1 cellular context compared by ENCODE assay signal in the genomic region with DNA sequence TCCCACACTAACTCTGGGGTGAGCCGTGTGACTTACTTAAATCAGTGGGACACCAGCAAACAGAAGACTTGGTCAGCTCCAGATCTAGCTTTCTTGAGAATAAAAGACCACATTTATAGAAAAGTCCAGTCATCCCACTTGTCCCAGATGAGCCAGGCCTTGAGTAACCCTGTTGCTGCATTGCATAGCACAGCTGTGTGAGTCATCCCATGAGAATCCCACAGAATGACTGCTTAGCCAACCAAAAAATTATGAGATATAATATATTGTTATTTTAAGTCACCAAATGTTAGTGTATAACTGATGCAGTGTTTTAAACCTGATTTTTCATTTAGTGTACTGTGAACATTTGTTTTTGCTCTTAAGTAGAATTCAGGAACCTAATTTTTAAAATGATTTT.
TF ChIP-seq lines count a peak whose summit lies in the region.

No MANE protein-coding gene starts in this region.

TF ChIP-seq in HepG2, 621 proteins besides CTCF, POLR2A, EP300 and RAD21 (continued from another document):
- TF ChIP-seq, protein P1, sequence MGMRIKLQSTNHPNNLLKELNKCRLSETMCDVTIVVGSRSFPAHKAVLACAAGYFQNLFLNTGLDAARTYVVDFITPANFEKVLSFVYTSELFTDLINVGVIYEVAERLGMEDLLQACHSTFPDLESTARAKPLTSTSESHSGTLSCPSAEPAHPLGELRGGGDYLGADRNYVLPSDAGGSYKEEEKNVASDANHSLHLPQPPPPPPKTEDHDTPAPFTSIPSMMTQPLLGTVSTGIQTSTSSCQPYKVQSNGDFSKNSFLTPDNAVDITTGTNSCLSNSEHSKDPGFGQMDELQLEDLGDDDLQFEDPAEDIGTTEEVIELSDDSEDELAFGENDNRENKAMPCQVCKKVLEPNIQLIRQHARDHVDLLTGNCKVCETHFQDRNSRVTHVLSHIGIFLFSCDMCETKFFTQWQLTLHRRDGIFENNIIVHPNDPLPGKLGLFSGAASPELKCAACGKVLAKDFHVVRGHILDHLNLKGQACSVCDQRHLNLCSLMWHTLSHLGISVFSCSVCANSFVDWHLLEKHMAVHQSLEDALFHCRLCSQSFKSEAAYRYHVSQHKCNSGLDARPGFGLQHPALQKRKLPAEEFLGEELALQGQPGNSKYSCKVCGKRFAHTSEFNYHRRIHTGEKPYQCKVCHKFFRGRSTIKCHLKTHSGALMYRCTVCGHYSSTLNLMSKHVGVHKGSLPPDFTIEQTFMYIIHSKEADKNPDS (CRISPR knock-in tag; IDR thresholded peaks at IDR 0.05): no peak
- no peak for TF ChIP-seq ZNF724P (CRISPR knock-in tag; IDR thresholded peaks at IDR 0.05; ENCODE audit: borderline replicate concordance)
- TF ChIP-seq, protein P2, sequence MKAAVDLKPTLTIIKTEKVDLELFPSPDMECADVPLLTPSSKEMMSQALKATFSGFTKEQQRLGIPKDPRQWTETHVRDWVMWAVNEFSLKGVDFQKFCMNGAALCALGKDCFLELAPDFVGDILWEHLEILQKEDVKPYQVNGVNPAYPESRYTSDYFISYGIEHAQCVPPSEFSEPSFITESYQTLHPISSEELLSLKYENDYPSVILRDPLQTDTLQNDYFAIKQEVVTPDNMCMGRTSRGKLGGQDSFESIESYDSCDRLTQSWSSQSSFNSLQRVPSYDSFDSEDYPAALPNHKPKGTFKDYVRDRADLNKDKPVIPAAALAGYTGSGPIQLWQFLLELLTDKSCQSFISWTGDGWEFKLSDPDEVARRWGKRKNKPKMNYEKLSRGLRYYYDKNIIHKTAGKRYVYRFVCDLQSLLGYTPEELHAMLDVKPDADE (CRISPR knock-in tag; IDR thresholded peaks at IDR 0.05): no peak
- no peak for TF ChIP-seq ATF7-NPFF (CRISPR knock-in tag; IDR thresholded peaks at IDR 0.05; ENCODE audit: low read depth)
- no peak for TF ChIP-seq NR2F1 (CRISPR knock-in tag; IDR thresholded peaks at IDR 0.05)
- TF ChIP-seq MEIS1 (CRISPR knock-in tag; IDR thresholded peaks at IDR 0.05; ENCODE audit: borderline replicate concordance): no peak
- TF ChIP-seq ZNF737 (CRISPR knock-in tag; IDR thresholded peaks at IDR 0.05; ENCODE audit: borderline replicate concordance): no peak
- TF ChIP-seq CEBPB (IDR thresholded peaks at IDR 0.05; ENCODE audit: borderline replicate concordance, low read depth, low read length): peak; percentile 60; the same call in 1 of the 2 replicates
- no peak for TF ChIP-seq SKI (IDR thresholded peaks at IDR 0.05; ENCODE audit: partially characterized antibody)
- no peak for TF ChIP-seq GTF3A (CRISPR knock-in tag; conservative IDR thresholded peaks at IDR 0.05)
- TF ChIP-seq, protein P3, sequence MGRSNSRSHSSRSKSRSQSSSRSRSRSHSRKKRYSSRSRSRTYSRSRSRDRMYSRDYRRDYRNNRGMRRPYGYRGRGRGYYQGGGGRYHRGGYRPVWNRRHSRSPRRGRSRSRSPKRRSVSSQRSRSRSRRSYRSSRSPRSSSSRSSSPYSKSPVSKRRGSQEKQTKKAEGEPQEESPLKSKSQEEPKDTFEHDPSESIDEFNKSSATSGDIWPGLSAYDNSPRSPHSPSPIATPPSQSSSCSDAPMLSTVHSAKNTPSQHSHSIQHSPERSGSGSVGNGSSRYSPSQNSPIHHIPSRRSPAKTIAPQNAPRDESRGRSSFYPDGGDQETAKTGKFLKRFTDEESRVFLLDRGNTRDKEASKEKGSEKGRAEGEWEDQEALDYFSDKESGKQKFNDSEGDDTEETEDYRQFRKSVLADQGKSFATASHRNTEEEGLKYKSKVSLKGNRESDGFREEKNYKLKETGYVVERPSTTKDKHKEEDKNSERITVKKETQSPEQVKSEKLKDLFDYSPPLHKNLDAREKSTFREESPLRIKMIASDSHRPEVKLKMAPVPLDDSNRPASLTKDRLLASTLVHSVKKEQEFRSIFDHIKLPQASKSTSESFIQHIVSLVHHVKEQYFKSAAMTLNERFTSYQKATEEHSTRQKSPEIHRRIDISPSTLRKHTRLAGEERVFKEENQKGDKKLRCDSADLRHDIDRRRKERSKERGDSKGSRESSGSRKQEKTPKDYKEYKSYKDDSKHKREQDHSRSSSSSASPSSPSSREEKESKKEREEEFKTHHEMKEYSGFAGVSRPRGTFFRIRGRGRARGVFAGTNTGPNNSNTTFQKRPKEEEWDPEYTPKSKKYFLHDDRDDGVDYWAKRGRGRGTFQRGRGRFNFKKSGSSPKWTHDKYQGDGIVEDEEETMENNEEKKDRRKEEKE (IDR thresholded peaks at IDR 0.05): no peak
- TF ChIP-seq, protein P4, sequence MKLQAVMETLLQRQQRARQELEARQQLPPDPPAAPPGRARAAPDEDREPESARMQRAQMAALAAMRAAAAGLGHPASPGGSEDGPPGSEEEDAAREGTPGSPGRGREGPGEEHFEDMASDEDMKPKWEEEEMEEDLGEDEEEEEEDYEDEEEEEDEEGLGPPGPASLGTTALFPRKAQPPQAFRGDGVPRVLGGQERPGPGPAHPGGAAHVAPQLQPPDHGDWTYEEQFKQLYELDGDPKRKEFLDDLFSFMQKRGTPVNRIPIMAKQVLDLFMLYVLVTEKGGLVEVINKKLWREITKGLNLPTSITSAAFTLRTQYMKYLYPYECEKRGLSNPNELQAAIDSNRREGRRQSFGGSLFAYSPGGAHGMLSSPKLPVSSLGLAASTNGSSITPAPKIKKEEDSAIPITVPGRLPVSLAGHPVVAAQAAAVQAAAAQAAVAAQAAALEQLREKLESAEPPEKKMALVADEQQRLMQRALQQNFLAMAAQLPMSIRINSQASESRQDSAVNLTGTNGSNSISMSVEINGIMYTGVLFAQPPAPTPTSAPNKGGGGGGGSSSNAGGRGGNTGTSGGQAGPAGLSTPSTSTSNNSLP (IDR thresholded peaks at IDR 0.05; ENCODE audit: low read depth, low read length): no peak
- TF ChIP-seq ZNF619 (CRISPR knock-in tag; IDR thresholded peaks at IDR 0.05): no peak
- TF ChIP-seq, protein P5, sequence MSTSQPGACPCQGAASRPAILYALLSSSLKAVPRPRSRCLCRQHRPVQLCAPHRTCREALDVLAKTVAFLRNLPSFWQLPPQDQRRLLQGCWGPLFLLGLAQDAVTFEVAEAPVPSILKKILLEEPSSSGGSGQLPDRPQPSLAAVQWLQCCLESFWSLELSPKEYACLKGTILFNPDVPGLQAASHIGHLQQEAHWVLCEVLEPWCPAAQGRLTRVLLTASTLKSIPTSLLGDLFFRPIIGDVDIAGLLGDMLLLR (CRISPR knock-in tag; IDR thresholded peaks at IDR 0.05): no peak
- no peak for TF ChIP-seq ZNF460 (CRISPR knock-in tag; IDR thresholded peaks at IDR 0.05; ENCODE audit: borderline replicate concordance)
- TF ChIP-seq FOSL2 (CRISPR knock-in tag; IDR thresholded peaks at IDR 0.05): peak; percentile 88
